ENCODE assay signal across 34 cellular contexts in genomic region chr2:197884252-197884651, GRCh38.
"Had no signal": no experiment of that assay in that cellular context is flagged by ENCODE, and none has a peak within 500 bp of the region (broad histone marks: within the 10 kb centered on the region; RNA-seq: fewer than 3 reads in every experiment).

No MANE protein-coding gene starts in this region.

- H3K27ac Mint-ChIP-seq: activated CD4-positive, alpha-beta memory T cell treated with anti-CD3 and anti-CD28 coated beads, Interleukin-2, amount 10 ng/mL, durations not matched to agents 7 days and 5 days; activated CD4-positive, alpha-beta T cell treated with anti-CD3 and anti-CD28 coated beads, Interleukin-2, amount 10 ng/mL, durations not matched to agents 7 days and 5 days; activated T-cell treated with anti-CD3 and anti-CD28 coated beads, Interleukin-2, amount 50 U/mL, for 24 hours; activated T-helper 17 cell treated with anti-CD3 and anti-CD28 coated beads, Interleukin-2, amount 50 U/mL, for 72 hours; dendritic cell treated with granulocyte-macrophage colony-stimulating factor and Interleukin-4, amounts not matched to agents 40 ng/mL and 50 ng/mL, for 4 days; natural killer cell; neural progenitor cell; stimulated activated effector memory CD8-positive, alpha-beta T cell treated with anti-CD3 and anti-CD28 coated beads, Interleukin-12 subunit alpha, Interleukin-12 subunit beta, amount 100 ng/mL, for 72 hours; stimulated activated naive CD8-positive, alpha-beta T cell treated with anti-CD3 and anti-CD28 coated beads, Interleukin-15, amount 100 ng/mL, for 72 hours; T-helper 17 cell; type B pancreatic cell had no signal

- ATAC-seq: activated T-helper 17 cell treated with anti-CD3 and anti-CD28 coated beads, Interleukin-2, amount 50 U/mL, for 72 hours; lower lobe of right lung; natural killer cell; sciatic nerve; stimulated activated effector memory CD8-positive, alpha-beta T cell treated with anti-CD3 and anti-CD28 coated beads, Interleukin-12 subunit alpha, Interleukin-12 subunit beta, amount 100 ng/mL, for 72 hours; stimulated activated naive CD8-positive, alpha-beta T cell treated with anti-CD3 and anti-CD28 coated beads, Interleukin-15, amount 100 ng/mL, for 72 hours; T-helper 17 cell had no signal

- H3K4me3 Mint-ChIP-seq: activated CD4-positive, alpha-beta memory T cell treated with anti-CD3 and anti-CD28 coated beads, Interleukin-2, amount 10 ng/mL, durations not matched to agents 7 days and 5 days; activated CD4-positive, alpha-beta T cell treated with anti-CD3 and anti-CD28 coated beads, Interleukin-2, amount 10 ng/mL, durations not matched to agents 7 days and 5 days; activated T-cell treated with anti-CD3 and anti-CD28 coated beads, Interleukin-2, amount 50 U/mL, for 24 hours; activated T-helper 17 cell treated with anti-CD3 and anti-CD28 coated beads, Interleukin-2, amount 50 U/mL, for 72 hours; central memory CD8-positive, alpha-beta T cell; dendritic cell treated with granulocyte-macrophage colony-stimulating factor and Interleukin-4, amounts not matched to agents 40 ng/mL and 50 ng/mL, for 4 days; natural killer cell; neural progenitor cell; stimulated activated effector memory CD8-positive, alpha-beta T cell treated with anti-CD3 and anti-CD28 coated beads, Interleukin-12 subunit alpha, Interleukin-12 subunit beta, amount 100 ng/mL, for 72 hours; stimulated activated naive CD8-positive, alpha-beta T cell treated with anti-CD3 and anti-CD28 coated beads, Interleukin-15, amount 100 ng/mL, for 72 hours; T-helper 17 cell; type B pancreatic cell had no signal

- H3K27ac ChIP-seq: breast epithelium, epithelial cell of prostate, esophagus squamous epithelium, lower lobe of right lung, neural progenitor cell, skin epidermis, uterus had no signal

- H3K36me3 Mint-ChIP-seq: natural killer cell; neural progenitor cell; stimulated activated effector memory CD8-positive, alpha-beta T cell treated with anti-CD3 and anti-CD28 coated beads, Interleukin-12 subunit alpha, Interleukin-12 subunit beta, amount 100 ng/mL, for 72 hours; type B pancreatic cell had no signal

- H2AFZ ChIP-seq: neural progenitor cell had no signal

- H3K9me3 ChIP-seq: breast epithelium, esophagus squamous epithelium, gastrocnemius medialis, lower lobe of right lung, uterus had no signal

- H3K4me1 Mint-ChIP-seq: central memory CD8-positive, alpha-beta T cell; natural killer cell had no signal

- H3K36me3 ChIP-seq: breast epithelium, esophagus squamous epithelium, gastrocnemius medialis, lower lobe of right lung, neural progenitor cell, uterus had no signal

- H3K27me3 ChIP-seq: breast epithelium, esophagus squamous epithelium, gastrocnemius medialis, neural progenitor cell, uterus had no signal

- DNase-seq: activated CD4-positive, alpha-beta memory T cell treated with anti-CD3 and anti-CD28 coated beads, Interleukin-2, amount 10 ng/mL, durations not matched to agents 7 days and 5 days; activated CD4-positive, alpha-beta T cell treated with anti-CD3 and anti-CD28 coated beads, Interleukin-2, amount 10 ng/mL, durations not matched to agents 7 days and 5 days; activated CD4-positive, CD25-positive, alpha-beta regulatory T cell treated with anti-CD3 and anti-CD28 coated beads, Interleukin-2, amount 50 U/mL, for 72 hours; activated CD8-positive, alpha-beta memory T cell treated with anti-CD3 and anti-CD28 coated beads, Interleukin-2, amount 50 U/mL, for 48 hours; activated gamma-delta T cell treated with Interleukin-2 at 50 U/mL for 16 hours; activated naive CD4-positive, alpha-beta T cell treated with anti-CD3 and anti-CD28 coated beads, Interleukin-2, amount 50 U/mL, for 16 hours; activated T-cell treated with anti-CD3 and anti-CD28 coated beads, Interleukin-2, amount 50 U/mL, for 24 hours; effector CD4-positive, alpha-beta T cell; esophagus squamous epithelium; gastrocnemius medialis; glutamatergic neuron; hippocampal formation; kidney; lower lobe of right lung; mesenchymal stem cell; natural killer cell; posterior cingulate gyrus; stimulated activated CD4-positive, alpha-beta T cell treated with anti-CD3 and anti-CD28 coated beads, Interleukin-12 subunit alpha, Interleukin-12 subunit beta, amount 100 ng/mL, for 4 hours; stimulated activated CD4-positive, alpha-beta T cell treated with anti-CD3 and anti-CD28 coated beads, Interleukin-4, amount 100 ng/mL, for 24 hours; stimulated activated naive CD8-positive, alpha-beta T cell treated with anti-CD3 and anti-CD28 coated beads, Interleukin-15, amount 100 ng/mL, for 72 hours; substantia nigra; T-helper 17 cell; T1000; uterus had no signal

- H3K9me3 Mint-ChIP-seq: activated T-cell treated with anti-CD3 and anti-CD28 coated beads, Interleukin-2, amount 50 U/mL, for 24 hours; activated T-helper 17 cell treated with anti-CD3 and anti-CD28 coated beads, Interleukin-2, amount 50 U/mL, for 72 hours; central memory CD8-positive, alpha-beta T cell; natural killer cell; neural progenitor cell; stimulated activated effector memory CD8-positive, alpha-beta T cell treated with anti-CD3 and anti-CD28 coated beads, Interleukin-12 subunit alpha, Interleukin-12 subunit beta, amount 100 ng/mL, for 72 hours; stimulated activated naive CD8-positive, alpha-beta T cell treated with anti-CD3 and anti-CD28 coated beads, Interleukin-15, amount 100 ng/mL, for 72 hours; type B pancreatic cell had no signal

- H3K4me1 ChIP-seq: lower lobe of right lung, neural progenitor cell, uterus had no signal

- H3K4me3 ChIP-seq: breast epithelium, esophagus squamous epithelium, gastrocnemius medialis, lower lobe of right lung, neural progenitor cell, skin epidermis, uterus had no signal

- H3K27me3 Mint-ChIP-seq: activated CD4-positive, alpha-beta memory T cell treated with anti-CD3 and anti-CD28 coated beads, Interleukin-2, amount 10 ng/mL, durations not matched to agents 7 days and 5 days; activated CD4-positive, alpha-beta T cell treated with anti-CD3 and anti-CD28 coated beads, Interleukin-2, amount 10 ng/mL, durations not matched to agents 7 days and 5 days; activated T-cell treated with anti-CD3 and anti-CD28 coated beads, Interleukin-2, amount 50 U/mL, for 24 hours; activated T-helper 17 cell treated with anti-CD3 and anti-CD28 coated beads, Interleukin-2, amount 50 U/mL, for 72 hours; central memory CD8-positive, alpha-beta T cell; dendritic cell treated with granulocyte-macrophage colony-stimulating factor and Interleukin-4, amounts not matched to agents 40 ng/mL and 50 ng/mL, for 4 days; stimulated activated naive CD8-positive, alpha-beta T cell treated with anti-CD3 and anti-CD28 coated beads, Interleukin-15, amount 100 ng/mL, for 72 hours; T-helper 17 cell; type B pancreatic cell had no signal
